Comparison of ENCODE assay signal across 1 cellular context in the genomic region with DNA sequence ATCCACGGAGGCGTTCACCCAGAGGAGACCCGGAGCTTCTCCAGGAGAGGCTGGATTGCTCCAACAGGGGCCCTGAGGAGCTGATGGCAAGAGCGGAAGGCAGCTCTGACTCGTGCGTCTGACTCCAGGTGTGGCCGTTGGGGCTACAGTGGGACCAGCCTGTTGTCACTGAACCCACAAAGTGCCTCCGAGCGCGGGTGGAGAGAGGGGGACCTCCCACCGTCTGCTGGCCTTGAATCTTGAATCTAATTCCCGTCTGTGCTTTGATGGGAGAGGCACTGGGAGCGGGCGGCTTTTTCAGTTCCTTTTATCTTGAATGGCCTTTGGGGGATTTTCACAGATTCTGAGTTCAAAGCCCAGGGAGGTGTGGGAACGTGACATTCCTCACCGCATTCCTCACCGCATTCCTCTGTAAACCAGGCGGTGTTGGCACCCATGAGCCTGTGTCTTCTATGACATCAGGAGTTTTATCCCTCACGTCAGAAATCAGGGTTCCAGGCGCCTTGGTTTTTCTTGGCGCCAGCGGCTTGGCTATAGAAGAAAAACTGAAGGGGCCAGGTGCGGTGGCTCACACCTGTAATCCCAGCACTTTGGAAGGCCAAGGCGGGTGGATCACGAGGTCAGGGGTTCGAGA.
TF ChIP-seq lines count a peak whose summit lies in the region.

No MANE protein-coding gene starts in this region.

TF ChIP-seq in HepG2, 621 proteins besides CTCF, POLR2A, EP300 and RAD21 (continued from another document and continues in another):
- TF ChIP-seq, protein P1, sequence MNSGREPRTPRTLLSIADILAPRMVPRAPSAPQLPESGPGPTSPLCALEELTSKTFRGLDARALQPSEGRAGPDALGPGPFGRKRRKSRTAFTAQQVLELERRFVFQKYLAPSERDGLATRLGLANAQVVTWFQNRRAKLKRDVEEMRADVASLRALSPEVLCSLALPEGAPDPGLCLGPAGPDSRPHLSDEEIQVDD (CRISPR knock-in tag; IDR thresholded peaks at IDR 0.05; ENCODE audit: borderline replicate concordance): no peak
- TF ChIP-seq ZNF709 (CRISPR knock-in tag; IDR thresholded peaks at IDR 0.05) (no peak), AHR (CRISPR knock-in tag; IDR thresholded peaks at IDR 0.05) (no peak), ZNF878 (CRISPR knock-in tag; IDR thresholded peaks at IDR 0.05) (no peak), RCOR2 (CRISPR knock-in tag; IDR thresholded peaks at IDR 0.05) (0 out of 2 replicates have a peak, but pooled peaks have one; percentile 13), NFKBIZ (CRISPR knock-in tag; IDR thresholded peaks at IDR 0.05) (no peak), ZBTB21 (CRISPR knock-in tag; IDR thresholded peaks at IDR 0.05) (peak; percentile 98), CBX5 (CRISPR knock-in tag; IDR thresholded peaks at IDR 0.05; ENCODE audit: borderline replicate concordance) (0 out of 2 replicates have a peak, but pooled peaks have one; percentile 30), RAD51 (IDR thresholded peaks at IDR 0.05; ENCODE audit: borderline replicate concordance) (no peak), ESRRA (CRISPR knock-in tag; IDR thresholded peaks at IDR 0.05; ENCODE audit: low read depth) (peak; percentile 53; the same call in 1 of the 2 replicates), ZNF3 (CRISPR knock-in tag; IDR thresholded peaks at IDR 0.05) (no peak), PHF20 (CRISPR knock-in tag; IDR thresholded peaks at IDR 0.05) (no peak), BHLHE40 (IDR thresholded peaks at IDR 0.05; ENCODE audit: low read length) (peak; percentile 95), CBX1 (IDR thresholded peaks at IDR 0.05; ENCODE audit: low read depth) (no peak), HCFC1 (IDR thresholded peaks at IDR 0.05; ENCODE audit: low read depth, low read length) (no peak), ASH2L (IDR thresholded peaks at IDR 0.05; ENCODE audit: insufficient read length, low read depth, low read length) (peak; percentile 18), YEATS2 (CRISPR knock-in tag; IDR thresholded peaks at IDR 0.05; ENCODE audit: borderline replicate concordance) (no peak), XBP1 (CRISPR knock-in tag; IDR thresholded peaks at IDR 0.05) (no peak), ZFAT (CRISPR knock-in tag; conservative IDR thresholded peaks at IDR 0.05) (no peak), POLR2G (IDR thresholded peaks at IDR 0.05; ENCODE audit: low read depth, low read length) (no peak), NAIF1 (CRISPR knock-in tag; IDR thresholded peaks at IDR 0.05; ENCODE audit: borderline replicate concordance) (no peak), KLF15 (CRISPR knock-in tag; IDR thresholded peaks at IDR 0.05; ENCODE audit: borderline replicate concordance) (no peak)
- TF ChIP-seq, protein P2, sequence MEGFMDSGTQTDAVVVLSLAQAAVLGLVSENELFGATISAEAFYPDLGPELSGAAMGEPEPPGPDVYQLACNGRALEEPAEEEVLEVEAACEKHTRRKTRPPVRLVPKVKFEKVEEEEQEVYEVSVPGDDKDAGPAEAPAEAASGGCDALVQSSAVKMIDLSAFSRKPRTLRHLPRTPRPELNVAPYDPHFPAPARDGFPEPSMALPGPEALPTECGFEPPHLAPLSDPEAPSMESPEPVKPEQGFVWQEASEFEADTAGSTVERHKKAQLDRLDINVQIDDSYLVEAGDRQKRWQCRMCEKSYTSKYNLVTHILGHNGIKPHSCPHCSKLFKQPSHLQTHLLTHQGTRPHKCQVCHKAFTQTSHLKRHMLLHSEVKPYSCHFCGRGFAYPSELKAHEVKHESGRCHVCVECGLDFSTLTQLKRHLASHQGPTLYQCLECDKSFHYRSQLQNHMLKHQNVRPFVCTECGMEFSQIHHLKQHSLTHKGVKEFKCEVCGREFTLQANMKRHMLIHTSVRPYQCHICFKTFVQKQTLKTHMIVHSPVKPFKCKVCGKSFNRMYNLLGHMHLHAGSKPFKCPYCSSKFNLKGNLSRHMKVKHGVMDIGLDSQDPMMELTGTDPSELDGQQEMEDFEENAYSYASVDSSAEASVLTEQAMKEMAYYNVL (CRISPR knock-in tag; IDR thresholded peaks at IDR 0.05; ENCODE audit: borderline replicate concordance): 0 out of 2 replicates have a peak, but pooled peaks have one; percentile 52
- TF ChIP-seq, protein P3, sequence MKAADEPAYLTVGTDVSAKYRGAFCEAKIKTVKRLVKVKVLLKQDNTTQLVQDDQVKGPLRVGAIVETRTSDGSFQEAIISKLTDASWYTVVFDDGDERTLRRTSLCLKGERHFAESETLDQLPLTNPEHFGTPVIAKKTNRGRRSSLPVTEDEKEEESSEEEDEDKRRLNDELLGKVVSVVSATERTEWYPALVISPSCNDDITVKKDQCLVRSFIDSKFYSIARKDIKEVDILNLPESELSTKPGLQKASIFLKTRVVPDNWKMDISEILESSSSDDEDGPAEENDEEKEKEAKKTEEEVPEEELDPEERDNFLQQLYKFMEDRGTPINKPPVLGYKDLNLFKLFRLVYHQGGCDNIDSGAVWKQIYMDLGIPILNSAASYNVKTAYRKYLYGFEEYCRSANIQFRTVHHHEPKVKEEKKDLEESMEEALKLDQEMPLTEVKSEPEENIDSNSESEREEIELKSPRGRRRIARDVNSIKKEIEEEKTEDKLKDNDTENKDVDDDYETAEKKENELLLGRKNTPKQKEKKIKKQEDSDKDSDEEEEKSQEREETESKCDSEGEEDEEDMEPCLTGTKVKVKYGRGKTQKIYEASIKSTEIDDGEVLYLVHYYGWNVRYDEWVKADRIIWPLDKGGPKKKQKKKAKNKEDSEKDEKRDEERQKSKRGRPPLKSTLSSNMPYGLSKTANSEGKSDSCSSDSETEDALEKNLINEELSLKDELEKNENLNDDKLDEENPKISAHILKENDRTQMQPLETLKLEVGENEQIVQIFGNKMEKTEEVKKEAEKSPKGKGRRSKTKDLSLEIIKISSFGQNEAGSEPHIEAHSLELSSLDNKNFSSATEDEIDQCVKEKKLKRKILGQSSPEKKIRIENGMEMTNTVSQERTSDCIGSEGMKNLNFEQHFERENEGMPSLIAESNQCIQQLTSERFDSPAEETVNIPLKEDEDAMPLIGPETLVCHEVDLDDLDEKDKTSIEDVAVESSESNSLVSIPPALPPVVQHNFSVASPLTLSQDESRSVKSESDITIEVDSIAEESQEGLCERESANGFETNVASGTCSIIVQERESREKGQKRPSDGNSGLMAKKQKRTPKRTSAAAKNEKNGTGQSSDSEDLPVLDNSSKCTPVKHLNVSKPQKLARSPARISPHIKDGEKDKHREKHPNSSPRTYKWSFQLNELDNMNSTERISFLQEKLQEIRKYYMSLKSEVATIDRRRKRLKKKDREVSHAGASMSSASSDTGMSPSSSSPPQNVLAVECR (CRISPR knock-in tag; IDR thresholded peaks at IDR 0.05; ENCODE audit: borderline replicate concordance): peak; percentile 45; the same call in 1 of the 2 replicates
- TF ChIP-seq, protein P4, sequence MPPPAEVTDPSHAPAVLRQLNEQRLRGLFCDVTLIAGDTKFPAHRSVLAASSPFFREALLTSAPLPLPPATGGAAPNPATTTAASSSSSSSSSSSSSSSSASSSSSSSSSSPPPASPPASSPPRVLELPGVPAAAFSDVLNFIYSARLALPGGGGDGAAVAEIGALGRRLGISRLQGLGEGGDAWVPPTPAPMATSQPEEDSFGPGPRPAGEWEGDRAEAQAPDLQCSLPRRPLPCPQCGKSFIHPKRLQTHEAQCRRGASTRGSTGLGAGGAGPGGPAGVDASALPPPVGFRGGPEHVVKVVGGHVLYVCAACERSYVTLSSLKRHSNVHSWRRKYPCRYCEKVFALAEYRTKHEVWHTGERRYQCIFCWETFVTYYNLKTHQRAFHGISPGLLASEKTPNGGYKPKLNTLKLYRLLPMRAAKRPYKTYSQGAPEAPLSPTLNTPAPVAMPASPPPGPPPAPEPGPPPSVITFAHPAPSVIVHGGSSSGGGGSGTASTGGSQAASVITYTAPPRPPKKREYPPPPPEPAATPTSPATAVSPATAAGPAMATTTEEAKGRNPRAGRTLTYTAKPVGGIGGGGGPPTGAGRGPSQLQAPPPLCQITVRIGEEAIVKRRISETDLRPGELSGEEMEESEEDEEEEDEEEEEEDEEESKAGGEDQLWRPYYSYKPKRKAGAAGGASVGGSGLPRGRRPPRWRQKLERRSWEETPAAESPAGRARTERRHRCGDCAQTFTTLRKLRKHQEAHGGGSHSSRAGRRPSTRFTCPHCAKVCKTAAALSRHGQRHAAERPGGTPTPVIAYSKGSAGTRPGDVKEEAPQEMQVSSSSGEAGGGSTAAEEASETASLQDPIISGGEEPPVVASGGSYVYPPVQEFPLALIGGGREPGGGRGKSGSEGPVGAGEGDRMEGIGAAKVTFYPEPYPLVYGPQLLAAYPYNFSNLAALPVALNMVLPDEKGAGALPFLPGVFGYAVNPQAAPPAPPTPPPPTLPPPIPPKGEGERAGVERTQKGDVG (CRISPR knock-in tag; IDR thresholded peaks at IDR 0.05; ENCODE audit: borderline replicate concordance): no peak
- TF ChIP-seq, protein P5, sequence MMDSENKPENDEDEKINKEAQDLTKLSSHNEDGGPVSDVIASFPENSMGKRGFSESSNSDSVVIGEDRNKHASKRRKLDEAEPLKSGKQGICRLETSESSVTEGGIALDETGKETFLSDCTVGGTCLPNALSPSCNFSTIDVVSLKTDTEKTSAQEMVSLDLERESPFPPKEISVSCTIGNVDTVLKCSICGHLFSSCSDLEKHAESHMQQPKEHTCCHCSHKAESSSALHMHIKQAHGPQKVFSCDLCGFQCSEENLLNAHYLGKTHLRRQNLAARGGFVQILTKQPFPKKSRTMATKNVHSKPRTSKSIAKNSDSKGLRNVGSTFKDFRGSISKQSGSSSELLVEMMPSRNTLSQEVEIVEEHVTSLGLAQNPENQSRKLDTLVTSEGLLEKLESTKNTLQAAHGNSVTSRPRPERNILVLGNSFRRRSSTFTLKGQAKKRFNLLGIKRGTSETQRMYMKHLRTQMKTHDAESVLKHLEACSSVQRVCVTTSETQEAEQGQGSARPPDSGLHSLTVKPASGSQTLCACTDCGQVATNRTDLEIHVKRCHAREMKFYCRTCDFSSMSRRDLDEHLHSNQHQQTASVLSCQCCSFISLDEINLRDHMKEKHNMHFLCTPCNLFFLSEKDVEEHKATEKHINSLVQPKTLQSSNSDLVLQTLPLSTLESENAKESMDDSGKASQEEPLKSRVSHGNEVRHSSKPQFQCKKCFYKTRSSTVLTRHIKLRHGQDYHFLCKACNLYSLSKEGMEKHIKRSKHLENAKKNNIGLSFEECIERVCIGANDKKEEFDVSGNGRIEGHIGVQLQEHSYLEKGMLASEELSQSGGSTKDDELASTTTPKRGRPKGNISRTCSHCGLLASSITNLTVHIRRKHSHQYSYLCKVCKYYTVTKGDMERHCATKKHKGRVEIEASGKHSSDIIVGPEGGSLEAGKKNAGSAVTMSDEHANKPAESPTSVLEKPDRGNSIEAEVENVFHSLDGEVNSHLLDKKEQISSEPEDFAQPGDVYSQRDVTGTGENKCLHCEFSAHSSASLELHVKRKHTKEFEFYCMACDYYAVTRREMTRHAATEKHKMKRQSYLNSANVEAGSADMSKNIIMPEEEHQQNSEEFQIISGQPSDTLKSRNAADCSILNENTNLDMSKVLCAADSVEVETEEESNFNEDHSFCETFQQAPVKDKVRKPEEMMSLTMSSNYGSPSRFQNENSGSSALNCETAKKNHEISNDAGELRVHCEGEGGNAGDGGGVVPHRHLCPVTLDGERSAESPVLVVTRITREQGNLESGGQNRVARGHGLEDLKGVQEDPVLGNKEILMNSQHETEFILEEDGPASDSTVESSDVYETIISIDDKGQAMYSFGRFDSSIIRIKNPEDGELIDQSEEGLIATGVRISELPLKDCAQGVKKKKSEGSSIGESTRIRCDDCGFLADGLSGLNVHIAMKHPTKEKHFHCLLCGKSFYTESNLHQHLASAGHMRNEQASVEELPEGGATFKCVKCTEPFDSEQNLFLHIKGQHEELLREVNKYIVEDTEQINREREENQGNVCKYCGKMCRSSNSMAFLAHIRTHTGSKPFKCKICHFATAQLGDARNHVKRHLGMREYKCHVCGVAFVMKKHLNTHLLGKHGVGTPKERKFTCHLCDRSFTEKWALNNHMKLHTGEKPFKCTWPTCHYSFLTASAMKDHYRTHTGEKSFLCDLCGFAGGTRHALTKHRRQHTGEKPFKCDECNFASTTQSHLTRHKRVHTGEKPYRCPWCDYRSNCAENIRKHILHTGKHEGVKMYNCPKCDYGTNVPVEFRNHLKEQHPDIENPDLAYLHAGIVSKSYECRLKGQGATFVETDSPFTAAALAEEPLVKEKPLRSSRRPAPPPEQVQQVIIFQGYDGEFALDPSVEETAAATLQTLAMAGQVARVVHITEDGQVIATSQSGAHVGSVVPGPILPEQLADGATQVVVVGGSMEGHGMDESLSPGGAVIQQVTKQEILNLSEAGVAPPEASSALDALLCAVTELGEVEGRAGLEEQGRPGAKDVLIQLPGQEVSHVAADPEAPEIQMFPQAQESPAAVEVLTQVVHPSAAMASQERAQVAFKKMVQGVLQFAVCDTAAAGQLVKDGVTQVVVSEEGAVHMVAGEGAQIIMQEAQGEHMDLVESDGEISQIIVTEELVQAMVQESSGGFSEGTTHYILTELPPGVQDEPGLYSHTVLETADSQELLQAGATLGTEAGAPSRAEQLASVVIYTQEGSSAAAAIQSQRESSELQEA (CRISPR knock-in tag; IDR thresholded peaks at IDR 0.05; ENCODE audit: not compliant biosample characterization): no peak
- TF ChIP-seq, protein P6, sequence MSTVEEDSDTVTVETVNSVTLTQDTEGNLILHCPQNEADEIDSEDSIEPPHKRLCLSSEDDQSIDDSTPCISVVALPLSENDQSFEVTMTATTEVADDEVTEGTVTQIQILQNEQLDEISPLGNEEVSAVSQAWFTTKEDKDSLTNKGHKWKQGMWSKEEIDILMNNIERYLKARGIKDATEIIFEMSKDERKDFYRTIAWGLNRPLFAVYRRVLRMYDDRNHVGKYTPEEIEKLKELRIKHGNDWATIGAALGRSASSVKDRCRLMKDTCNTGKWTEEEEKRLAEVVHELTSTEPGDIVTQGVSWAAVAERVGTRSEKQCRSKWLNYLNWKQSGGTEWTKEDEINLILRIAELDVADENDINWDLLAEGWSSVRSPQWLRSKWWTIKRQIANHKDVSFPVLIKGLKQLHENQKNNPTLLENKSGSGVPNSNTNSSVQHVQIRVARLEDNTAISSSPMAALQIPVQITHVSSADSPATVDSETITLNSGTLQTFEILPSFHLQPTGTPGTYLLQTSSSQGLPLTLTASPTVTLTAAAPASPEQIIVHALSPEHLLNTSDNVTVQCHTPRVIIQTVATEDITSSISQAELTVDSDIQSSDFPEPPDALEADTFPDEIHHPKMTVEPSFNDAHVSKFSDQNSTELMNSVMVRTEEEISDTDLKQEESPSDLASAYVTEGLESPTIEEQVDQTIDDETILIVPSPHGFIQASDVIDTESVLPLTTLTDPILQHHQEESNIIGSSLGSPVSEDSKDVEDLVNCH (CRISPR knock-in tag; IDR thresholded peaks at IDR 0.05): no peak
- TF ChIP-seq, protein P7, sequence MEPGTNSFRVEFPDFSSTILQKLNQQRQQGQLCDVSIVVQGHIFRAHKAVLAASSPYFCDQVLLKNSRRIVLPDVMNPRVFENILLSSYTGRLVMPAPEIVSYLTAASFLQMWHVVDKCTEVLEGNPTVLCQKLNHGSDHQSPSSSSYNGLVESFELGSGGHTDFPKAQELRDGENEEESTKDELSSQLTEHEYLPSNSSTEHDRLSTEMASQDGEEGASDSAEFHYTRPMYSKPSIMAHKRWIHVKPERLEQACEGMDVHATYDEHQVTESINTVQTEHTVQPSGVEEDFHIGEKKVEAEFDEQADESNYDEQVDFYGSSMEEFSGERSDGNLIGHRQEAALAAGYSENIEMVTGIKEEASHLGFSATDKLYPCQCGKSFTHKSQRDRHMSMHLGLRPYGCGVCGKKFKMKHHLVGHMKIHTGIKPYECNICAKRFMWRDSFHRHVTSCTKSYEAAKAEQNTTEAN (CRISPR knock-in tag; conservative IDR thresholded peaks at IDR 0.05): peak; percentile 69; the same call in 1 of the 2 replicates
